In the genomic region with DNA sequence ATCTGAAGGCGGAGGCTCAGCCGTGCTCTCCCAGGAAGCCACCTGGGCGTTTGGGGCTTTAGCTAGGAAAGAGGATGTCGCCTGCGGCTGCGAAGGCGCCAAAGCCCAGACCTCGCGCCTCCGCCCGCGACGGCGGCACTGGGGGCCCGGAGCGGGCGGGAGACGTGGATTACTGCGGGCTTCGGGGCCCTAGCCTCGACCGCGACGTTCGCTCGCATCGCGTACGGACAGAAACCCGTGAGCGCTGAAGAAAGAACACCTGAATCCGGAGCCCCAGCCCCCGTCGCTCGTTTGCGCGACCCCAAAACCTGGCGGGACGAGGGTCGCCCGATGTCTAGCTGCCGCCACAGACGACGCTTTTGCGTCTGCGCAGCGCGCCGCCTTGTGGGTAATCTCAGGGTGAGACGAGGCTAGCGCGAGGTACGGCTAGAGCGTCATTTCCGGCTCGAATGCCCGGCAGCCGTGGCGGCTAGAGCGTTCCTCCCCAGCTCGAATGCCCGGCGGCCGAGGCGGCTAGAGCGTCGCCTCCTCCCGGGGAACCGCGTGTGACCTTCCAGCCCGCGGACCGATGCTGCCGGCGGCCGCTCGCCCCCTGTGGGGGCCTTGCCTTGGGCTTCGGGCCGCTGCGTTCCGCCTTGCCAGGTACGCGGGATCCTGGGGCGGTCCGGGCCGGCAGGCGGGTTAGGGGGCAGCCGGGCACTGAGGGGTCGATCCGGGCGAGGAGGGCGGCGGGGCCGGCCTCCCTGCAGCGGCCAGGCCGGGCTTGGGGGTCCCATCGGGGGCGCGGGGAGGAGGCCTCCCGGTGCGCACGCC, we compare ENCODE assay signal across 8 cellular contexts. TPM values are rescaled to one million over a fixed set of nuclear protein-coding genes. Genes with fewer than 3 reads are reported as not detected.
DNase-seq lines count a peak whose midpoint lies in the region; ATAC-seq and TF ChIP-seq lines count a peak whose summit lies in the region.

A gene (plus strand): TSS at position 434 of the 813 bp plus-strand sequence. CDS start 135 bp downstream, at position 569.

- H3K4me1 Mint-ChIP-seq in glutamatergic neuron (ENCODE audit: low read depth, unreplicated experiment) = peaks cover 2% of the 10 kb centered on the region

- H4K20me1 ChIP-seq in osteoblast (ENCODE audit: insufficient read depth, low read length) = peaks cover 30% of the 10 kb centered on the region

- intact Hi-C loops in testis (cut with DNase I; ENCODE audit: low total_unique reads) = no loop called here

- WGBS in testis, 2 donors = 0 to 1% methylated on average over 3 to 97 of the region's 102 CpGs

- peaks cover 2% of the 10 kb centered on the region for H3K27me3 Mint-ChIP-seq in glutamatergic neuron (ENCODE audit: unreplicated experiment)

- peaks cover 64% of the 10 kb centered on the region for H3K79me2 ChIP-seq in osteoblast (ENCODE audit: insufficient read depth, low read length)

- H3K36me3 ChIP-seq in osteoblast (ENCODE audit: insufficient read depth, low read length) (peaks cover 51% of the 10 kb centered on the region), testis (ENCODE audit: low read depth, missing control alignments) (no peaks in the 10 kb centered on the region)

- DNase-seq in GM04504 (ENCODE audit: low read depth) (peak; percentile 74), HFF-Myc (ENCODE audit: extremely low read depth, low read depth) (peak; percentile 77), NCI-H1092 (lab: John Stamatoyannopoulos, UW) (peak; percentile 92), SKM-1 (lab: John Stamatoyannopoulos, UW; ENCODE audit: unreplicated experiment) (peak; percentile 75), glutamatergic neuron (peak; percentile 96), osteoblast (ENCODE audit: insufficient read length, low spot score, missing footprints) (peak; percentile 100), testis (peak; percentile 96)
- DNase-seq in activated naive CD4-positive, alpha-beta T cell treated with anti-CD3 and anti-CD28 coated beads, Interleukin-2, amount 50 U/mL, for 72 hours (ENCODE audit: low spot score in 2 of 2) = peak; percentile 87 to 89

- H3K4me1 ChIP-seq in osteoblast (ENCODE audit: insufficient read depth, low read length) (peaks cover 21% of the 10 kb centered on the region), testis (peaks cover 23% of the 10 kb centered on the region)

- H3K27me3 ChIP-seq in osteoblast (ENCODE audit: insufficient read depth, low read length) (no peaks in the 10 kb centered on the region), testis (no peaks in the 10 kb centered on the region)

- peak within 1 kb of the TSS; percentile 57 for H2AFZ ChIP-seq in osteoblast (ENCODE audit: low read length)

- H3K36me3 Mint-ChIP-seq in activated naive CD4-positive, alpha-beta T cell treated with anti-CD3 and anti-CD28 coated beads, Interleukin-2, amount 50 U/mL, for 72 hours = peaks cover 36 to 49% of the 10 kb centered on the region in 2 donors
- no peaks in the 10 kb centered on the region for H3K36me3 Mint-ChIP-seq in glutamatergic neuron (ENCODE audit: unreplicated experiment)

- TF ChIP-seq CTCF in HFF-Myc (IDR thresholded peaks at IDR 0.05; ENCODE audit: low read depth, low read length, missing control alignments) (no peak), glutamatergic neuron (IDR thresholded peaks at IDR 0.05; ENCODE audit: partially characterized antibody, unreplicated experiment) (peak; percentile 46), osteoblast (IDR thresholded peaks at IDR 0.05; ENCODE audit: extremely low read depth, low read depth, low read length) (no peak), testis (IDR thresholded peaks at IDR 0.05) (peak in 2 of 3 experiments; percentile 11 to 39)

- H3K4me3 ChIP-seq in HFF-Myc (replicated peaks; ENCODE audit: low read depth, low read length) (peak within 1 kb of the TSS; percentile 99), osteoblast (ENCODE audit: insufficient read depth, low read length) (peak within 1 kb of the TSS; percentile 93), testis (peak within 1 kb of the TSS; percentile 90 to 95)

- TF ChIP-seq POLR2A in testis (IDR thresholded peaks at IDR 0.05) = no peak

- H3K9me3 Mint-ChIP-seq in activated naive CD4-positive, alpha-beta T cell treated with anti-CD3 and anti-CD28 coated beads, Interleukin-2, amount 50 U/mL, for 72 hours = no peaks in the 10 kb centered on the region
- H3K9me3 Mint-ChIP-seq in glutamatergic neuron (ENCODE audit: unreplicated experiment) = peaks cover 9% of the 10 kb centered on the region

- H3K27ac ChIP-seq in osteoblast (ENCODE audit: low read depth, low read length) (peak within 1 kb of the TSS; percentile 96), testis (peak within 1 kb of the TSS; percentile 80 to 91)

- H3K4me2 ChIP-seq in osteoblast (ENCODE audit: insufficient read depth, low read length) = peak within 1 kb of the TSS; percentile 96

- H3K4me3 Mint-ChIP-seq in glutamatergic neuron (ENCODE audit: unreplicated experiment) = peak within 1 kb of the TSS; percentile 92

- H3K27ac Mint-ChIP-seq in activated naive CD4-positive, alpha-beta T cell treated with anti-CD3 and anti-CD28 coated beads, Interleukin-2, amount 50 U/mL, for 72 hours = peak within 1 kb of the TSS; percentile 99 to 100
- peak within 1 kb of the TSS; percentile 82 for H3K27ac Mint-ChIP-seq in glutamatergic neuron (ENCODE audit: unreplicated experiment)

- peak; percentile 91 to 92 for ATAC-seq in activated naive CD4-positive, alpha-beta T cell treated with anti-CD3 and anti-CD28 coated beads, Interleukin-2, amount 50 U/mL, for 72 hours

- H3K9me3 ChIP-seq in osteoblast (ENCODE audit: low read depth, low read length) (no peaks in the 10 kb centered on the region), testis (no peaks in the 10 kb centered on the region)

RNA-seq across cellular contexts. Expression of the gene that starts here (rescaled TPM):
- 100 to 1,000 TPM in 1 of 2 donors, 10 to 100 TPM in 1; 61.8 to 105 TPM for total RNA-seq in activated naive CD4-positive, alpha-beta T cell treated with anti-CD3 and anti-CD28 coated beads, Interleukin-2, amount 50 U/mL, for 72 hours
- total RNA-seq in glutamatergic neuron (ENCODE audit: unreplicated experiment) (57.7 TPM), osteoblast (6.2 and 8.8 TPM in 2 replicates), testis (10 to 100 TPM; 57.2 to 58.0 TPM)
- polyA plus RNA-seq in testis (ENCODE audit: insufficient read depth, low read depth, low replicate concordance) = 54.7 TPM

Comparison
In these comparisons a context has a peak if more than half of its experiments do, and no peak if none do; other contexts are left out.
1. Peak in every context shown above with its lines: DNase-seq, ATAC-seq, H3K4me3 ChIP-seq and H3K27ac ChIP-seq.
2. CTCF ChIP-seq: peak in glutamatergic neuron (single experiment) and testis (2 of 3); none in HFF-Myc (single experiment) and osteoblast (single experiment).